Comparison of ENCODE assay signal across 3 cellular contexts in the genomic region with DNA sequence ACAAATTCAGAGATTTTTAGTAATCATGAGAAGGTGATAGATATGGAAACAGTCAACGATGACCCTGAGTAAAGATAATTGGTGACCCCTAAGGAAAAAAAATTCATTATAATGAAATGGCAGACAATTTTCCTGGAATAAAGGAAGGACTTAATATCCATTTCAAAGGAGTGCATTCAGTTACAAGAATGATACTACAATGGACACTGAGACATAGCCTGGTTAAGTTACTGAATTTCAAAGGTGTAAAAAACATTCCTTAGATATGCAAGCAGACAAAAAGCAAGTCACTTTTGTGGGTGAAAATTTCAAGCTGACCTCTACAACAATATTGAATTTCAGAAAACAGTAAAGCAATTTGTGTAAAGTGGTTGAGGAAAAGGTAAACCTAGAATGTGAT.
"Had no signal": no experiment of that assay in that cellular context is flagged by ENCODE, and none has a peak within 500 bp of the region (broad histone marks: within the 10 kb centered on the region; RNA-seq: fewer than 3 reads in every experiment).

No MANE protein-coding gene starts in this region.

- ATAC-seq: GM12878 had no signal

- DNase-seq: GDM1, GF-D8 had no signal
